Comparison of ENCODE assay signal across 1 cellular context in the genomic region with DNA sequence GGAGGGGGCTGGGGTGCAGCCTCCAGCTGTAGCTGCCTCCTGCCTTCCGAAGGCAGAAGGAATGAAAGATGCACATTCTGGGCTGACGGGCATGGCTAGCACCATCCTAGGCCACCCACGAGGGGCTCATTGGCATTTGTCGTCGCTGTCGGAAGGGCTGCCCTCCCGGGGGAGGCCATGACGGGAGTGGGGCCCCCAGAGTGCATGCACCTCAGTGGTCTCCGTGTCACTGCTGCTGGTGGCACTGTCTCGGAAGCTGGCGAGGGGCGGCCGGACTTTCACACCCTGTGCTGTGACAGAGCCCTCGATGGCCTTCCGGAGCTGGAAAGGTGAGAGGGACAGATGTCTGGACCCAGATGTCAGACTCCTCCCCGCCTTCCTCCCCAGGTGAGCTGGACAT.
TF ChIP-seq lines count a peak whose summit lies in the region.

No MANE protein-coding gene starts in this region.

TF ChIP-seq in SK-N-SH, 30 proteins besides CTCF, POLR2A, EP300 and RAD21:
- TF ChIP-seq FOXM1 (IDR thresholded peaks at IDR 0.05; ENCODE audit: low read depth) (no peak), CHD2 (IDR thresholded peaks at IDR 0.05; ENCODE audit: low read length, partially characterized antibody) (no peak), MXI1 (IDR thresholded peaks at IDR 0.05; ENCODE audit: low read depth, low read length) (no peak)
- TF ChIP-seq, protein P1, sequence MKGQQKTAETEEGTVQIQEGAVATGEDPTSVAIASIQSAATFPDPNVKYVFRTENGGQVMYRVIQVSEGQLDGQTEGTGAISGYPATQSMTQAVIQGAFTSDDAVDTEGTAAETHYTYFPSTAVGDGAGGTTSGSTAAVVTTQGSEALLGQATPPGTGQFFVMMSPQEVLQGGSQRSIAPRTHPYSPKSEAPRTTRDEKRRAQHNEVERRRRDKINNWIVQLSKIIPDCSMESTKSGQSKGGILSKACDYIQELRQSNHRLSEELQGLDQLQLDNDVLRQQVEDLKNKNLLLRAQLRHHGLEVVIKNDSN (IDR thresholded peaks at IDR 0.05; ENCODE audit: borderline replicate concordance, low read depth), result no peak
